In the genomic region with DNA sequence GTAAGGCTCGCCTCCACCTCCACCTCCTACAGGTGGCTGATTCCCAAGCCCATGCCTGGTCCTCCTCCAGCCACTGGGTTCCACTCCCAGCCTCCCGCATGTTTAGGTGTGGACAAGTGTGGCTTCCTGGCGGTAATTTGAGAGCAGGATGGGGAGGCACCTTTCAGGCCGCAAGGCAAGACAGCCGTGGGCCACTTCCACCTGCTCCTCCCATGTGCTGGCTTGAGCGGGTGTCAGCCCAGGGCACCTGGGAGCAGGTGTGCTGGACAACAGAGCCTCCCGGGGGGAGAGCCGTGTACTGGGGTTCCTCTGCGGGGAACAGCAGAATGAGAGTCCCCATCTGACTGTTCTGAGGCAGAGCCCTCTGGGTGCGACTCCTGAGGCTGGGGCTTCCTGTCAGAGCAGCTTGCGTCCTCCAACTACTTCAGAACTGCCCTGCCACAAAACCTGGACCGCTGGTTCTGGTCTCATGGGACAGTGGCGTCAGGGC, we compare ENCODE assay signal across 16 cellular contexts.
DNase-seq lines count a peak whose midpoint lies in the region; ATAC-seq and TF ChIP-seq lines count a peak whose summit lies in the region.
"Had no signal": no experiment of that assay in that cellular context is flagged by ENCODE, and none has a peak within 500 bp of the region (broad histone marks: within the 10 kb centered on the region; RNA-seq: fewer than 3 reads in every experiment).

No MANE protein-coding gene starts in this region.

- DNase-seq in activated naive CD4-positive, alpha-beta T cell treated with anti-CD3 and anti-CD28 coated beads, Interleukin-2, amount 50 U/mL, for 16 hours = peak; percentile 4
- DNase-seq in activated naive CD4-positive, alpha-beta T cell treated with Interleukin-2 at 50 U/mL for 16 hours = no peak
- DNase-seq in left lung = peak; percentile 25 to 38
- DNase-seq in suprapubic skin (ENCODE audit: low spot score in 2 of 2) = peak; percentile 37 to 47
- no peak for DNase-seq in NCI-H69 (lab: John Stamatoyannopoulos, UW)
- no peak for DNase-seq in CD1c-positive myeloid dendritic cell (ENCODE audit: extremely low spot score)
- DNase-seq: CD4-positive, alpha-beta memory T cell; DND-41; GF-D8; GM23248; NCI-H146; NCI-H2081 treated with DMSO at 0.1 percent for 48 hours had no signal

- TF ChIP-seq CTCF in left lung (IDR thresholded peaks at IDR 0.05) (no peak), suprapubic skin (IDR thresholded peaks at IDR 0.05) (no peak)

- intact Hi-C loops in left lung (cut with DNase I) = no loop called here

- no peaks in the 10 kb centered on the region for H3K27me3 ChIP-seq in left lung
- H3K27me3 ChIP-seq in suprapubic skin = peaks cover 6% of the 10 kb centered on the region

- H3K4me3 ChIP-seq in left lung (no peak overlapping the region), suprapubic skin (no peak overlapping the region)
- H3K4me3 ChIP-seq: A549, GM23248, K562, SJSA1 had no signal

- ATAC-seq in left lung = no peak
- ATAC-seq: A549, K562 had no signal

- WGBS in suprapubic skin = 76% methylated on average over 5 of the region's 13 CpGs

- H3K9me3 ChIP-seq in KOPT-K1 (ENCODE audit: insufficient read depth, low read length, poor library complexity, severe bottlenecking) (no peaks in the 10 kb centered on the region), left lung (no peaks in the 10 kb centered on the region), suprapubic skin (no peaks in the 10 kb centered on the region)
- H3K9me3 ChIP-seq: A549, SJSA1 had no signal

- no peaks in the 10 kb centered on the region for H3K36me3 ChIP-seq in KOPT-K1 (ENCODE audit: insufficient read depth, low read length)
- H3K36me3 ChIP-seq in left lung = no peaks in the 10 kb centered on the region
- no peaks in the 10 kb centered on the region for H3K36me3 ChIP-seq in suprapubic skin
- H3K36me3 ChIP-seq: SJSA1 had no signal

- H3K4me1 ChIP-seq in left lung (no peaks in the 10 kb centered on the region), suprapubic skin (no peaks in the 10 kb centered on the region)
- H3K4me1 ChIP-seq: A549, SJSA1 had no signal

- no peak for TF ChIP-seq POLR2A in suprapubic skin (IDR thresholded peaks at IDR 0.05)

- no peak for TF ChIP-seq EP300 in suprapubic skin (IDR thresholded peaks at IDR 0.05)

- peak overlapping the region; percentile 62 for H3K27ac ChIP-seq in KOPT-K1 (ENCODE audit: low read depth, low read length, poor library complexity, severe bottlenecking)
- H3K27ac ChIP-seq in left lung = no peak overlapping the region
- no peak overlapping the region for H3K27ac ChIP-seq in suprapubic skin
- H3K27ac ChIP-seq: A549, GM23248, SJSA1 had no signal

Comparison
In these comparisons a context has a peak if more than half of its experiments do, and no peak if none do; other contexts are left out.
1. DNase-seq: peak in activated naive CD4-positive, alpha-beta T cell treated with anti-CD3 and anti-CD28 coated beads, Interleukin-2, amount 50 U/mL, for 16 hours (single experiment), left lung (2 of 2) and suprapubic skin (2 of 2); none in activated naive CD4-positive, alpha-beta T cell treated with Interleukin-2 at 50 U/mL for 16 hours (single experiment), NCI-H69 (single experiment) and CD1c-positive myeloid dendritic cell (single experiment).